ENCODE assay signal across 16 cellular contexts in the genomic region with DNA sequence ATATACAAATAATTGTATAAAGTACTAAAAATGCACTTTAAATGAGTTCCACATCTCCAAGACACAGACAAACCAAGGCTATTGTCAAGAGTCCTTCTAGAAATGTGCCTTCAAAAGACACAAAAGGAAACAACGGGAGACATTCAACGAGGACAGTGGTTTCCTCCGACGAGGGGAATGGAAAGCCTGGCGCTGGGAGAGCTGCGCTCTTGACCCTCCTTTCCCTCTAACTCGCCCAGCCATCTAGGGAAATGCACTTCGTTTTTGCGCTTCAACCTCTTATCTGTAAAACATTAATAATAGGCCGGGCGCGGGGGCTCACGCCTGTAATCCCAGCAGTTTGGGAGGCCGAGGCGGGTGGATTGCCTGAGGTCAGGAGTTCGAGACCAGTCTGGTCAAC. TPM values are rescaled to one million over a fixed set of nuclear protein-coding genes. Genes with fewer than 3 reads are reported as not detected.
DNase-seq lines count a peak whose midpoint lies in the region; ATAC-seq and TF ChIP-seq lines count a peak whose summit lies in the region.
"Had no signal": no experiment of that assay in that cellular context is flagged by ENCODE, and none has a peak within 500 bp of the region (broad histone marks: within the 10 kb centered on the region; RNA-seq: fewer than 3 reads in every experiment).

No MANE protein-coding gene starts in this region.

- H3K79me2 ChIP-seq in hepatocyte (no peaks in the 10 kb centered on the region), mesendoderm (ENCODE audit: control insufficient read depth, insufficient read depth, low read length) (no peaks in the 10 kb centered on the region)

- H3K27me3 ChIP-seq in HUES64 (ENCODE audit: insufficient read depth, low read length) (no peaks in the 10 kb centered on the region), hepatocyte (peaks cover 18% of the 10 kb centered on the region), mesendoderm (ENCODE audit: insufficient read depth, low read length, poor library complexity) (peaks cover 2% of the 10 kb centered on the region)

- H2AFZ ChIP-seq in hepatocyte: peak overlapping the region; percentile 22

- no peak for ATAC-seq in stimulated activated memory B cell treated with anti-CD40 and anti-IgM and Interleukin-4, amounts not matched to agents 10 μg/mL and 1 μg/mL and 100 μg/mL, for 72 hours
- ATAC-seq: Panc1, Right ventricle myocardium inferior had no signal

- H4K8ac ChIP-seq in mesendoderm (ENCODE audit: low read depth, low read length): no peak overlapping the region

- no peak for TF ChIP-seq CTCF in hepatocyte (IDR thresholded peaks at IDR 0.05; ENCODE audit: poor library complexity)
- no peak for TF ChIP-seq CTCF in foreskin fibroblast (IDR thresholded peaks at IDR 0.05; ENCODE audit: low read depth, low read length)

- H3K56ac ChIP-seq in mesendoderm (ENCODE audit: low read length): no peak overlapping the region

- no peaks in the 10 kb centered on the region for H3K27me3 Mint-ChIP-seq in stimulated activated memory B cell treated with anti-CD40 and anti-IgM and Interleukin-4, amounts not matched to agents 10 μg/mL and 1 μg/mL and 100 μg/mL, for 72 hours

- H3K23ac ChIP-seq in mesendoderm (ENCODE audit: low read length): no peak overlapping the region

- no peak overlapping the region for H3K4ac ChIP-seq in mesendoderm (ENCODE audit: low read depth, low read length)

- H3K9me3 Mint-ChIP-seq in stimulated activated memory B cell treated with anti-CD40 and anti-IgM and Interleukin-4, amounts not matched to agents 10 μg/mL and 1 μg/mL and 100 μg/mL, for 72 hours: peaks cover 9% of the 10 kb centered on the region

- no peak overlapping the region for H3K18ac ChIP-seq in mesendoderm (ENCODE audit: low read length)

- H3K4me2 ChIP-seq in hepatocyte: peak overlapping the region; percentile 65
- peak overlapping the region; percentile 33 for H3K4me2 ChIP-seq in mesendoderm (ENCODE audit: low read length)

- H3K4me3 Mint-ChIP-seq in stimulated activated memory B cell treated with anti-CD40 and anti-IgM and Interleukin-4, amounts not matched to agents 10 μg/mL and 1 μg/mL and 100 μg/mL, for 72 hours: no peak overlapping the region

- no peaks in the 10 kb centered on the region for H4K20me1 ChIP-seq in hepatocyte (ENCODE audit: insufficient read depth, poor library complexity, severe bottlenecking)

- H2BK5ac ChIP-seq in mesendoderm (ENCODE audit: low read length): no peak overlapping the region

- no peaks in the 10 kb centered on the region for H3K4me1 Mint-ChIP-seq in stimulated activated memory B cell treated with anti-CD40 and anti-IgM and Interleukin-4, amounts not matched to agents 10 μg/mL and 1 μg/mL and 100 μg/mL, for 72 hours

- no peak overlapping the region for H3K27ac Mint-ChIP-seq in stimulated activated memory B cell treated with anti-CD40 and anti-IgM and Interleukin-4, amounts not matched to agents 10 μg/mL and 1 μg/mL and 100 μg/mL, for 72 hours

- H3K36me3 Mint-ChIP-seq in stimulated activated memory B cell treated with anti-CD40 and anti-IgM and Interleukin-4, amounts not matched to agents 10 μg/mL and 1 μg/mL and 100 μg/mL, for 72 hours: no peaks in the 10 kb centered on the region

- DNase-seq in hepatocyte (ENCODE audit: low spot score) (no peak), mesendoderm (peak; percentile 56), NCI-H2227 (lab: John Stamatoyannopoulos, UW; ENCODE audit: unreplicated experiment) (no peak), foreskin fibroblast (no peak), AG08395 (ENCODE audit: low spot score) (no peak)
- DNase-seq: C1 segment of cervical spinal cord, DMS 273 treated with DMSO at 0.1 percent for 48 hours, KBM-7, NCI-H1048, NCI-H446, NCI-H774 had no signal

- no peaks in the 10 kb centered on the region for H3K9me2 ChIP-seq in hepatocyte (replicated peaks; ENCODE audit: insufficient read depth)

- no peak overlapping the region for H4K5ac ChIP-seq in mesendoderm (ENCODE audit: low read length)

- no peak overlapping the region for H2AK5ac ChIP-seq in mesendoderm (ENCODE audit: low read length)

- no peak overlapping the region for H2BK15ac ChIP-seq in mesendoderm (replicated peaks; ENCODE audit: low read depth)

- 25% methylated on average over 16 of the region's 16 CpGs for WGBS in HUES64
- 43% methylated on average over 16 of the region's 16 CpGs for WGBS in hepatocyte (ENCODE audit: low lambda C conversion rate, missing lambda C conversion rate)
- WGBS in mesendoderm (ENCODE audit: extremely low coverage, insufficient coverage, low lambda C conversion rate): no CpG with 5 or more reads among the region's 16 CpGs

- H3K27ac ChIP-seq in HUES64 (ENCODE audit: low read depth, low read length) (peak overlapping the region; percentile 94; the same call in 1 of the 2 replicates), hepatocyte (no peak overlapping the region), mesendoderm (ENCODE audit: low read depth, low read length) (no peak overlapping the region)
- H3K27ac ChIP-seq: SK-N-MC had no signal

- peak overlapping the region; percentile 67 for H3K9ac ChIP-seq in HUES64 (ENCODE audit: low read depth, low read length)
- H3K9ac ChIP-seq in mesendoderm (ENCODE audit: low read length): no peak overlapping the region

- no peak overlapping the region for H2BK120ac ChIP-seq in mesendoderm (ENCODE audit: low read depth, low read length)

- H3K4me3 ChIP-seq in HUES64 (ENCODE audit: low read length): peak overlapping the region; percentile 46
- H3K4me3 ChIP-seq in hepatocyte: no peak overlapping the region
- H3K4me3 ChIP-seq in mesendoderm (ENCODE audit: low read length): no peak overlapping the region
- H3K4me3 ChIP-seq in foreskin fibroblast (ENCODE audit: low read depth in 1 of 2, low read length in 2 of 2): no peak overlapping the region
- H3K4me3 ChIP-seq: SK-N-MC had no signal

- H3K9me3 ChIP-seq in HUES64 (ENCODE audit: insufficient read depth, low read depth, low read length) (no peaks in the 10 kb centered on the region), hepatocyte (ENCODE audit: low read depth) (no peaks in the 10 kb centered on the region)

- peaks cover 33% of the 10 kb centered on the region for H3K4me1 ChIP-seq in HUES64 (ENCODE audit: insufficient read depth, low read length)
- no peaks in the 10 kb centered on the region for H3K4me1 ChIP-seq in hepatocyte (ENCODE audit: insufficient read depth)
- no peaks in the 10 kb centered on the region for H3K4me1 ChIP-seq in mesendoderm (ENCODE audit: control insufficient read depth, low read depth, low read length)

- H3K79me1 ChIP-seq in mesendoderm (ENCODE audit: low read length): no peaks in the 10 kb centered on the region

- no peaks in the 10 kb centered on the region for H3K36me3 ChIP-seq in HUES64 (ENCODE audit: insufficient read depth, low read length)
- no peaks in the 10 kb centered on the region for H3K36me3 ChIP-seq in hepatocyte (replicated peaks; ENCODE audit: insufficient read depth, low read depth)
- H3K36me3 ChIP-seq in mesendoderm (ENCODE audit: control insufficient read depth, insufficient read depth, low read length): no peaks in the 10 kb centered on the region

RNA-seq across cellular contexts. Expression of a gene that starts 37.0 kb away (rescaled TPM):
- polyA plus RNA-seq in HUES64 (2013, experiment 1 of 2): 55.4 TPM
- polyA plus RNA-seq in HUES64 (2013, experiment 2 of 2): 43.4 TPM
- total RNA-seq in hepatocyte: 4.5 and 7.1 TPM in 2 replicates
- 4.4 and 10.1 TPM in 2 replicates for polyA plus RNA-seq in hepatocyte
- 134 TPM for polyA plus RNA-seq in mesendoderm (2013, experiment 1 of 2)
- polyA plus RNA-seq in mesendoderm (2013, experiment 2 of 2): 141 TPM
- total RNA-seq: Right ventricle myocardium inferior had no signal
